ENCODE assay signal across 1 cellular context in the genomic region with DNA sequence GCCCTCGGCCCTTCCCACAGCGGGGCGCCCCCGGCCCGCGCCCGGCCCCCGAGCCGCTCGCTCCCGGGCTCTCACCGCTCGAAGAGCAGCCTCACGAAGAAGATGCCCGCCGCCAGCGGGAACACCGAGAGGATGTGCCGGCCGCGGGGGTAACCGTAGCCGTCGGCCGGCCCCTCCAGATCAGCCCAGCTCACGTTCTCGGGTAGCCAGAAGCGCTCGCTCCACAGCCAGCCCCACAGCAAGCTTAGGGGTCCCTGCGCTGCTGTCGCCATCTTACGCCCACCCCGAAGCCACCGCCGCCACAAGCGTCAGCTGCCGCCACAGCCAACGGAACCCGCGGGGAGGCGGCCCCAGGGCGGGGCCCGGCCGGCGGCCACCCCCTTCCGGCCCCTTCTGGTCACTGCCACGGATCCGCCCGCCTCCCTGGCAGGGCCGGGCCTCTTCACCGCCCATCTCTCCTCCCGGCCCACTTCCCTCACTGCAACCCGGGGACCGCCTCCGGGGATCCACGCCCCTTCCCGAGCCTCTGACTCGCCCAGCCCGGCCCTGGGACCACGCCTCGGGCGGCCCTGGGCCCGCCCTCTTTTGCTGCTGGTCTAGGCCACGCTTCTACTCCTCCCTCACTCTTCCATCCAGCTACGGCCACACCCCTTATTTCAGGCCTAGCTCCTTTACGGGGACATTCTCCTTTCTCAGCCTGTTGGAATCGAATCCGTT.
TF ChIP-seq lines count a peak whose summit lies in the region.

A gene with protein sequence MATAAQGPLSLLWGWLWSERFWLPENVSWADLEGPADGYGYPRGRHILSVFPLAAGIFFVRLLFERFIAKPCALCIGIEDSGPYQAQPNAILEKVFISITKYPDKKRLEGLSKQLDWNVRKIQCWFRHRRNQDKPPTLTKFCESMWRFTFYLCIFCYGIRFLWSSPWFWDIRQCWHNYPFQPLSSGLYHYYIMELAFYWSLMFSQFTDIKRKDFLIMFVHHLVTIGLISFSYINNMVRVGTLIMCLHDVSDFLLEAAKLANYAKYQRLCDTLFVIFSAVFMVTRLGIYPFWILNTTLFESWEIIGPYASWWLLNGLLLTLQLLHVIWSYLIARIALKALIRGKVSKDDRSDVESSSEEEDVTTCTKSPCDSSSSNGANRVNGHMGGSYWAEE (minus strand): TSS at position 344 of the 717 bp plus-strand sequence. CDS start 72 bp downstream, at position 272.

TF ChIP-seq in HepG2, 621 proteins besides CTCF, POLR2A, EP300 and RAD21 (continued from another document and continues in another):
- TF ChIP-seq, protein P1, sequence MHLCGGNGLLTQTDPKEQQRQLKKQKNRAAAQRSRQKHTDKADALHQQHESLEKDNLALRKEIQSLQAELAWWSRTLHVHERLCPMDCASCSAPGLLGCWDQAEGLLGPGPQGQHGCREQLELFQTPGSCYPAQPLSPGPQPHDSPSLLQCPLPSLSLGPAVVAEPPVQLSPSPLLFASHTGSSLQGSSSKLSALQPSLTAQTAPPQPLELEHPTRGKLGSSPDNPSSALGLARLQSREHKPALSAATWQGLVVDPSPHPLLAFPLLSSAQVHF (CRISPR knock-in tag; IDR thresholded peaks at IDR 0.05), result no peak
- TF ChIP-seq, protein P2, sequence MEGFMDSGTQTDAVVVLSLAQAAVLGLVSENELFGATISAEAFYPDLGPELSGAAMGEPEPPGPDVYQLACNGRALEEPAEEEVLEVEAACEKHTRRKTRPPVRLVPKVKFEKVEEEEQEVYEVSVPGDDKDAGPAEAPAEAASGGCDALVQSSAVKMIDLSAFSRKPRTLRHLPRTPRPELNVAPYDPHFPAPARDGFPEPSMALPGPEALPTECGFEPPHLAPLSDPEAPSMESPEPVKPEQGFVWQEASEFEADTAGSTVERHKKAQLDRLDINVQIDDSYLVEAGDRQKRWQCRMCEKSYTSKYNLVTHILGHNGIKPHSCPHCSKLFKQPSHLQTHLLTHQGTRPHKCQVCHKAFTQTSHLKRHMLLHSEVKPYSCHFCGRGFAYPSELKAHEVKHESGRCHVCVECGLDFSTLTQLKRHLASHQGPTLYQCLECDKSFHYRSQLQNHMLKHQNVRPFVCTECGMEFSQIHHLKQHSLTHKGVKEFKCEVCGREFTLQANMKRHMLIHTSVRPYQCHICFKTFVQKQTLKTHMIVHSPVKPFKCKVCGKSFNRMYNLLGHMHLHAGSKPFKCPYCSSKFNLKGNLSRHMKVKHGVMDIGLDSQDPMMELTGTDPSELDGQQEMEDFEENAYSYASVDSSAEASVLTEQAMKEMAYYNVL (CRISPR knock-in tag; IDR thresholded peaks at IDR 0.05; ENCODE audit: borderline replicate concordance), result peak; percentile 76; the same call in 1 of the 2 replicates
- TF ChIP-seq, protein P3, sequence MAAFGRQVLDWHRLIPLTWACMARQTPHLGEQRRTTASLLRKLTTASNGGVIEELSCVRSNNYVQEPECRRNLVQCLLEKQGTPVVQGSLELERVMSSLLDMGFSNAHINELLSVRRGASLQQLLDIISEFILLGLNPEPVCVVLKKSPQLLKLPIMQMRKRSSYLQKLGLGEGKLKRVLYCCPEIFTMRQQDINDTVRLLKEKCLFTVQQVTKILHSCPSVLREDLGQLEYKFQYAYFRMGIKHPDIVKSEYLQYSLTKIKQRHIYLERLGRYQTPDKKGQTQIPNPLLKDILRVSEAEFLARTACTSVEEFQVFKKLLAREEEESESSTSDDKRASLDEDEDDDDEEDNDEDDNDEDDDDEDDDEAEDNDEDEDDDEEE (CRISPR knock-in tag; IDR thresholded peaks at IDR 0.05), result no peak
- TF ChIP-seq TCF12 (IDR thresholded peaks at IDR 0.05), result no peak
- TF ChIP-seq TCF12 (CRISPR knock-in tag; IDR thresholded peaks at IDR 0.05), result 0 out of 2 replicates have a peak, but pooled peaks have one; percentile 35
- TF ChIP-seq PHF20 (CRISPR knock-in tag; IDR thresholded peaks at IDR 0.05), result no peak; the same call in 1 of the 2 replicates
- no peak for TF ChIP-seq ZNF335 (CRISPR knock-in tag; IDR thresholded peaks at IDR 0.05)
- TF ChIP-seq, protein P4, sequence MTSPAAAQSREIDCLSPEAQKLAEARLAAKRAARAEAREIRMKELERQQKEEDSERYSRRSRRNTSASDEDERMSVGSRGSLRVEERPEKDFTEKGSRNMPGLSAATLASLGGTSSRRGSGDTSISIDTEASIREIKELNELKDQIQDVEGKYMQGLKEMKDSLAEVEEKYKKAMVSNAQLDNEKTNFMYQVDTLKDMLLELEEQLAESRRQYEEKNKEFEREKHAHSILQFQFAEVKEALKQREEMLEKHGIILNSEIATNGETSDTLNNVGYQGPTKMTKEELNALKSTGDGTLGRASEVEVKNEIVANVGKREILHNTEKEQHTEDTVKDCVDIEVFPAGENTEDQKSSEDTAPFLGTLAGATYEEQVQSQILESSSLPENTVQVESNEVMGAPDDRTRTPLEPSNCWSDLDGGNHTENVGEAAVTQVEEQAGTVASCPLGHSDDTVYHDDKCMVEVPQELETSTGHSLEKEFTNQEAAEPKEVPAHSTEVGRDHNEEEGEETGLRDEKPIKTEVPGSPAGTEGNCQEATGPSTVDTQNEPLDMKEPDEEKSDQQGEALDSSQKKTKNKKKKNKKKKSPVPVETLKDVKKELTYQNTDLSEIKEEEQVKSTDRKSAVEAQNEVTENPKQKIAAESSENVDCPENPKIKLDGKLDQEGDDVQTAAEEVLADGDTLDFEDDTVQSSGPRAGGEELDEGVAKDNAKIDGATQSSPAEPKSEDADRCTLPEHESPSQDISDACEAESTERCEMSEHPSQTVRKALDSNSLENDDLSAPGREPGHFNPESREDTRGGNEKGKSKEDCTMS (CRISPR knock-in tag; conservative IDR thresholded peaks at IDR 0.05), result no peak
- TF ChIP-seq ZMYM3 (CRISPR knock-in tag; IDR thresholded peaks at IDR 0.05), result no peak
- TF ChIP-seq ZNF205 (CRISPR knock-in tag; IDR thresholded peaks at IDR 0.05), result peak; percentile 57; the same call in 1 of the 2 replicates
- TF ChIP-seq TBX2 (CRISPR knock-in tag; IDR thresholded peaks at IDR 0.05; ENCODE audit: borderline replicate concordance), result peak; percentile 75; the same call in 1 of the 2 replicates
- peak; percentile 78; the same call in 1 of the 2 replicates for TF ChIP-seq KLF9 (CRISPR knock-in tag; IDR thresholded peaks at IDR 0.05; ENCODE audit: low read depth)
- no peak for TF ChIP-seq ZNF333 (CRISPR knock-in tag; IDR thresholded peaks at IDR 0.05; ENCODE audit: borderline replicate concordance)
- no peak for TF ChIP-seq ZBTB21 (CRISPR knock-in tag; IDR thresholded peaks at IDR 0.05)
- TF ChIP-seq, protein P5, sequence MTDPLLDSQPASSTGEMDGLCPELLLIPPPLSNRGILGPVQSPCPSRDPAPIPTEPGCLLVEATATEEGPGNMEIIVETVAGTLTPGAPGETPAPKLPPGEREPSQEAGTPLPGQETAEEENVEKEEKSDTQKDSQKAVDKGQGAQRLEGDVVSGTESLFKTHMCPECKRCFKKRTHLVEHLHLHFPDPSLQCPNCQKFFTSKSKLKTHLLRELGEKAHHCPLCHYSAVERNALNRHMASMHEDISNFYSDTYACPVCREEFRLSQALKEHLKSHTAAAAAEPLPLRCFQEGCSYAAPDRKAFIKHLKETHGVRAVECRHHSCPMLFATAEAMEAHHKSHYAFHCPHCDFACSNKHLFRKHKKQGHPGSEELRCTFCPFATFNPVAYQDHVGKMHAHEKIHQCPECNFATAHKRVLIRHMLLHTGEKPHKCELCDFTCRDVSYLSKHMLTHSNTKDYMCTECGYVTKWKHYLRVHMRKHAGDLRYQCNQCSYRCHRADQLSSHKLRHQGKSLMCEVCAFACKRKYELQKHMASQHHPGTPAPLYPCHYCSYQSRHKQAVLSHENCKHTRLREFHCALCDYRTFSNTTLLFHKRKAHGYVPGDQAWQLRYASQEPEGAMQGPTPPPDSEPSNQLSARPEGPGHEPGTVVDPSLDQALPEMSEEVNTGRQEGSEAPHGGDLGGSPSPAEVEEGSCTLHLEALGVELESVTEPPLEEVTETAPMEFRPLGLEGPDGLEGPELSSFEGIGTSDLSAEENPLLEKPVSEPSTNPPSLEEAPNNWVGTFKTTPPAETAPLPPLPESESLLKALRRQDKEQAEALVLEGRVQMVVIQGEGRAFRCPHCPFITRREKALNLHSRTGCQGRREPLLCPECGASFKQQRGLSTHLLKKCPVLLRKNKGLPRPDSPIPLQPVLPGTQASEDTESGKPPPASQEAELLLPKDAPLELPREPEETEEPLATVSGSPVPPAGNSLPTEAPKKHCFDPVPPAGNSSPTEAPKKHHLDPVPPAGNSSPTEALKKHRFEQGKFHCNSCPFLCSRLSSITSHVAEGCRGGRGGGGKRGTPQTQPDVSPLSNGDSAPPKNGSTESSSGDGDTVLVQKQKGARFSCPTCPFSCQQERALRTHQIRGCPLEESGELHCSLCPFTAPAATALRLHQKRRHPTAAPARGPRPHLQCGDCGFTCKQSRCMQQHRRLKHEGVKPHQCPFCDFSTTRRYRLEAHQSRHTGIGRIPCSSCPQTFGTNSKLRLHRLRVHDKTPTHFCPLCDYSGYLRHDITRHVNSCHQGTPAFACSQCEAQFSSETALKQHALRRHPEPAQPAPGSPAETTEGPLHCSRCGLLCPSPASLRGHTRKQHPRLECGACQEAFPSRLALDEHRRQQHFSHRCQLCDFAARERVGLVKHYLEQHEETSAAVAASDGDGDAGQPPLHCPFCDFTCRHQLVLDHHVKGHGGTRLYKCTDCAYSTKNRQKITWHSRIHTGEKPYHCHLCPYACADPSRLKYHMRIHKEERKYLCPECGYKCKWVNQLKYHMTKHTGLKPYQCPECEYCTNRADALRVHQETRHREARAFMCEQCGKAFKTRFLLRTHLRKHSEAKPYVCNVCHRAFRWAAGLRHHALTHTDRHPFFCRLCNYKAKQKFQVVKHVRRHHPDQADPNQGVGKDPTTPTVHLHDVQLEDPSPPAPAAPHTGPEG (CRISPR knock-in tag; IDR thresholded peaks at IDR 0.05), result no peak; the same call in 1 of the 2 replicates
- TF ChIP-seq, protein P6, sequence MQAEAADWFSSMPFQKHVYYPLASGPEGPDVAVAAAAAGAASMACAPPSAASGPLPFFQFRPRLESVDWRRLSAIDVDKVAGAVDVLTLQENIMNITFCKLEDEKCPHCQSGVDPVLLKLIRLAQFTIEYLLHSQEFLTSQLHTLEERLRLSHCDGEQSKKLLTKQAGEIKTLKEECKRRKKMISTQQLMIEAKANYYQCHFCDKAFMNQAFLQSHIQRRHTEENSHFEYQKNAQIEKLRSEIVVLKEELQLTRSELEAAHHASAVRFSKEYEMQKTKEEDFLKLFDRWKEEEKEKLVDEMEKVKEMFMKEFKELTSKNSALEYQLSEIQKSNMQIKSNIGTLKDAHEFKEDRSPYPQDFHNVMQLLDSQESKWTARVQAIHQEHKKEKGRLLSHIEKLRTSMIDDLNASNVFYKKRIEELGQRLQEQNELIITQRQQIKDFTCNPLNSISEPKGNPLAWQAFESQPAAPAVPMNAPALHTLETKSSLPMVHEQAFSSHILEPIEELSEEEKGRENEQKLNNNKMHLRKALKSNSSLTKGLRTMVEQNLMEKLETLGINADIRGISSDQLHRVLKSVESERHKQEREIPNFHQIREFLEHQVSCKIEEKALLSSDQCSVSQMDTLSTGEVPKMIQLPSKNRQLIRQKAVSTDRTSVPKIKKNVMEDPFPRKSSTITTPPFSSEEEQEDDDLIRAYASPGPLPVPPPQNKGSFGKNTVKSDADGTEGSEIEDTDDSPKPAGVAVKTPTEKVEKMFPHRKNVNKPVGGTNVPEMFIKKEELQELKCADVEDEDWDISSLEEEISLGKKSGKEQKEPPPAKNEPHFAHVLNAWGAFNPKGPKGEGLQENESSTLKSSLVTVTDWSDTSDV (CRISPR knock-in tag; IDR thresholded peaks at IDR 0.05), result no peak
- no peak for TF ChIP-seq MBD4 (IDR thresholded peaks at IDR 0.05; ENCODE audit: borderline replicate concordance, low read length)
- TF ChIP-seq ZSCAN22 (CRISPR knock-in tag; IDR thresholded peaks at IDR 0.05), result no peak
- TF ChIP-seq ZNF296 (CRISPR knock-in tag; conservative IDR thresholded peaks at IDR 0.05), result no peak
- TF ChIP-seq ZFP90 (CRISPR knock-in tag; IDR thresholded peaks at IDR 0.05; ENCODE audit: borderline replicate concordance), result no peak
- no peak for TF ChIP-seq ZNF264 (CRISPR knock-in tag; IDR thresholded peaks at IDR 0.05)
- no peak; the same call in 1 of the 2 replicates for TF ChIP-seq SAFB2 (CRISPR knock-in tag; IDR thresholded peaks at IDR 0.05; ENCODE audit: borderline replicate concordance, low read depth)
- TF ChIP-seq ZNF143 (CRISPR knock-in tag; IDR thresholded peaks at IDR 0.05), result no peak
- TF ChIP-seq YEATS4 (CRISPR knock-in tag; IDR thresholded peaks at IDR 0.05; ENCODE audit: borderline replicate concordance), result no peak; the same call in 1 of the 2 replicates
- TF ChIP-seq MTA3 (CRISPR knock-in tag; IDR thresholded peaks at IDR 0.05), result no peak
- TF ChIP-seq ZBTB1 (CRISPR knock-in tag; IDR thresholded peaks at IDR 0.05; ENCODE audit: borderline replicate concordance), result no peak
- no peak for TF ChIP-seq CENPT (CRISPR knock-in tag; IDR thresholded peaks at IDR 0.05; ENCODE audit: low read depth)
- TF ChIP-seq FOXC1 (CRISPR knock-in tag; IDR thresholded peaks at IDR 0.05; ENCODE audit: borderline replicate concordance), result no peak
- no peak for TF ChIP-seq MEIS1 (CRISPR knock-in tag; IDR thresholded peaks at IDR 0.05; ENCODE audit: borderline replicate concordance)
- peak; percentile 49; the same call in 1 of the 2 replicates for TF ChIP-seq ZSCAN29 (CRISPR knock-in tag; conservative IDR thresholded peaks at IDR 0.05)
- TF ChIP-seq, protein P7, sequence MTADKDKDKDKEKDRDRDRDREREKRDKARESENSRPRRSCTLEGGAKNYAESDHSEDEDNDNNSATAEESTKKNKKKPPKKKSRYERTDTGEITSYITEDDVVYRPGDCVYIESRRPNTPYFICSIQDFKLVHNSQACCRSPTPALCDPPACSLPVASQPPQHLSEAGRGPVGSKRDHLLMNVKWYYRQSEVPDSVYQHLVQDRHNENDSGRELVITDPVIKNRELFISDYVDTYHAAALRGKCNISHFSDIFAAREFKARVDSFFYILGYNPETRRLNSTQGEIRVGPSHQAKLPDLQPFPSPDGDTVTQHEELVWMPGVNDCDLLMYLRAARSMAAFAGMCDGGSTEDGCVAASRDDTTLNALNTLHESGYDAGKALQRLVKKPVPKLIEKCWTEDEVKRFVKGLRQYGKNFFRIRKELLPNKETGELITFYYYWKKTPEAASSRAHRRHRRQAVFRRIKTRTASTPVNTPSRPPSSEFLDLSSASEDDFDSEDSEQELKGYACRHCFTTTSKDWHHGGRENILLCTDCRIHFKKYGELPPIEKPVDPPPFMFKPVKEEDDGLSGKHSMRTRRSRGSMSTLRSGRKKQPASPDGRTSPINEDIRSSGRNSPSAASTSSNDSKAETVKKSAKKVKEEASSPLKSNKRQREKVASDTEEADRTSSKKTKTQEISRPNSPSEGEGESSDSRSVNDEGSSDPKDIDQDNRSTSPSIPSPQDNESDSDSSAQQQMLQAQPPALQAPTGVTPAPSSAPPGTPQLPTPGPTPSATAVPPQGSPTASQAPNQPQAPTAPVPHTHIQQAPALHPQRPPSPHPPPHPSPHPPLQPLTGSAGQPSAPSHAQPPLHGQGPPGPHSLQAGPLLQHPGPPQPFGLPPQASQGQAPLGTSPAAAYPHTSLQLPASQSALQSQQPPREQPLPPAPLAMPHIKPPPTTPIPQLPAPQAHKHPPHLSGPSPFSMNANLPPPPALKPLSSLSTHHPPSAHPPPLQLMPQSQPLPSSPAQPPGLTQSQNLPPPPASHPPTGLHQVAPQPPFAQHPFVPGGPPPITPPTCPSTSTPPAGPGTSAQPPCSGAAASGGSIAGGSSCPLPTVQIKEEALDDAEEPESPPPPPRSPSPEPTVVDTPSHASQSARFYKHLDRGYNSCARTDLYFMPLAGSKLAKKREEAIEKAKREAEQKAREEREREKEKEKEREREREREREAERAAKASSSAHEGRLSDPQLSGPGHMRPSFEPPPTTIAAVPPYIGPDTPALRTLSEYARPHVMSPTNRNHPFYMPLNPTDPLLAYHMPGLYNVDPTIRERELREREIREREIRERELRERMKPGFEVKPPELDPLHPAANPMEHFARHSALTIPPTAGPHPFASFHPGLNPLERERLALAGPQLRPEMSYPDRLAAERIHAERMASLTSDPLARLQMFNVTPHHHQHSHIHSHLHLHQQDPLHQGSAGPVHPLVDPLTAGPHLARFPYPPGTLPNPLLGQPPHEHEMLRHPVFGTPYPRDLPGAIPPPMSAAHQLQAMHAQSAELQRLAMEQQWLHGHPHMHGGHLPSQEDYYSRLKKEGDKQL (CRISPR knock-in tag; IDR thresholded peaks at IDR 0.05; ENCODE audit: low read depth), result no peak
- TF ChIP-seq DMAP1 (CRISPR knock-in tag; IDR thresholded peaks at IDR 0.05), result peak; percentile 41; the same call in 1 of the 2 replicates
